Comparison of ENCODE assay signal across 1 cellular context in the genomic region with DNA sequence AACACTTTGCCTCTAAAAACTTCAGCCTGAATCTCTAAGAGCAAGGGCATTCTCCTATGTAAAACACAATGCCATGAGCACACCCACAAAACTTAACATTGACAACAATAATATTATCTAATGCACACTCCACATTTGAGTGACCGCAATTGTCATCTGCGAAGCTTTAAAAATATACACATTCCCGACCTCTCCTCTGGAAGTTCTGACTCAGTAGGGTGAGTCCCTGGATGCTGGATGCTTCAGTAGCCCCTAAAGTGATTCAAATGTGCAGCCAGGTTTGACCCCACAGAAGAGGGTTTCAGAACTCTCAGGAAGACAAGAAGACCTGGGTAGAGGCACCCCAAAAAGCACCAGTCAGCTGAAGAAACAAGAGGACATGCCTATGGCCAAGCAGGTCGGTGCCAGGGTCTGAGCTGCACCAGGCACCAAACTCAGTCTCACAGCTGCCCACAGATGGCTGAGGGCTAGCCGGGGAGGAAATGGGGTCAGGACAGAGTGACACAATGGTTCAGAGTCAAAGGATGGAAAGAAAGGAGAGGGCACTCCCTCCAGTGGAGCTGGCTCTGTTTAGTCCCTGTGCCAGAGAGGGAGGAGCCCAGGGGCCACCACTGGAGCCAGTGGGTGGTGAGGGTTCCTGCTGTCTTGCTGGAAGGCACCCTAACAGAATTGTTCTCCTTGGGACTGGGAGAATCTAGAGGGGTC.
TF ChIP-seq lines count a peak whose summit lies in the region.

No MANE protein-coding gene starts in this region.

TF ChIP-seq in liver, 16 proteins besides CTCF, POLR2A, EP300 and RAD21:
- TF ChIP-seq, protein P1, sequence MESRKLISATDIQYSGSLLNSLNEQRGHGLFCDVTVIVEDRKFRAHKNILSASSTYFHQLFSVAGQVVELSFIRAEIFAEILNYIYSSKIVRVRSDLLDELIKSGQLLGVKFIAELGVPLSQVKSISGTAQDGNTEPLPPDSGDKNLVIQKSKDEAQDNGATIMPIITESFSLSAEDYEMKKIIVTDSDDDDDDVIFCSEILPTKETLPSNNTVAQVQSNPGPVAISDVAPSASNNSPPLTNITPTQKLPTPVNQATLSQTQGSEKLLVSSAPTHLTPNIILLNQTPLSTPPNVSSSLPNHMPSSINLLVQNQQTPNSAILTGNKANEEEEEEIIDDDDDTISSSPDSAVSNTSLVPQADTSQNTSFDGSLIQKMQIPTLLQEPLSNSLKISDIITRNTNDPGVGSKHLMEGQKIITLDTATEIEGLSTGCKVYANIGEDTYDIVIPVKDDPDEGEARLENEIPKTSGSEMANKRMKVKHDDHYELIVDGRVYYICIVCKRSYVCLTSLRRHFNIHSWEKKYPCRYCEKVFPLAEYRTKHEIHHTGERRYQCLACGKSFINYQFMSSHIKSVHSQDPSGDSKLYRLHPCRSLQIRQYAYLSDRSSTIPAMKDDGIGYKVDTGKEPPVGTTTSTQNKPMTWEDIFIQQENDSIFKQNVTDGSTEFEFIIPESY (IDR thresholded peaks at IDR 0.05): no peak
- TF ChIP-seq, protein P2, sequence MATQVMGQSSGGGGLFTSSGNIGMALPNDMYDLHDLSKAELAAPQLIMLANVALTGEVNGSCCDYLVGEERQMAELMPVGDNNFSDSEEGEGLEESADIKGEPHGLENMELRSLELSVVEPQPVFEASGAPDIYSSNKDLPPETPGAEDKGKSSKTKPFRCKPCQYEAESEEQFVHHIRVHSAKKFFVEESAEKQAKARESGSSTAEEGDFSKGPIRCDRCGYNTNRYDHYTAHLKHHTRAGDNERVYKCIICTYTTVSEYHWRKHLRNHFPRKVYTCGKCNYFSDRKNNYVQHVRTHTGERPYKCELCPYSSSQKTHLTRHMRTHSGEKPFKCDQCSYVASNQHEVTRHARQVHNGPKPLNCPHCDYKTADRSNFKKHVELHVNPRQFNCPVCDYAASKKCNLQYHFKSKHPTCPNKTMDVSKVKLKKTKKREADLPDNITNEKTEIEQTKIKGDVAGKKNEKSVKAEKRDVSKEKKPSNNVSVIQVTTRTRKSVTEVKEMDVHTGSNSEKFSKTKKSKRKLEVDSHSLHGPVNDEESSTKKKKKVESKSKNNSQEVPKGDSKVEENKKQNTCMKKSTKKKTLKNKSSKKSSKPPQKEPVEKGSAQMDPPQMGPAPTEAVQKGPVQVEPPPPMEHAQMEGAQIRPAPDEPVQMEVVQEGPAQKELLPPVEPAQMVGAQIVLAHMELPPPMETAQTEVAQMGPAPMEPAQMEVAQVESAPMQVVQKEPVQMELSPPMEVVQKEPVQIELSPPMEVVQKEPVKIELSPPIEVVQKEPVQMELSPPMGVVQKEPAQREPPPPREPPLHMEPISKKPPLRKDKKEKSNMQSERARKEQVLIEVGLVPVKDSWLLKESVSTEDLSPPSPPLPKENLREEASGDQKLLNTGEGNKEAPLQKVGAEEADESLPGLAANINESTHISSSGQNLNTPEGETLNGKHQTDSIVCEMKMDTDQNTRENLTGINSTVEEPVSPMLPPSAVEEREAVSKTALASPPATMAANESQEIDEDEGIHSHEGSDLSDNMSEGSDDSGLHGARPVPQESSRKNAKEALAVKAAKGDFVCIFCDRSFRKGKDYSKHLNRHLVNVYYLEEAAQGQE (IDR thresholded peaks at IDR 0.05): no peak
- no peak for TF ChIP-seq TAF1 (conservative IDR thresholded peaks at IDR 0.05)
- no peak for TF ChIP-seq SP1 (IDR thresholded peaks at IDR 0.05)
- TF ChIP-seq HNF4A (conservative IDR thresholded peaks at IDR 0.05): peak in 1 of 2 donors; percentile 59
- TF ChIP-seq GABPA (IDR thresholded peaks at IDR 0.05 in 1 of 2, conservative IDR thresholded peaks at IDR 0.05 in 1 of 2): no peak
- peak in 1 of 2 donors; percentile 59 for TF ChIP-seq RXRA (IDR thresholded peaks at IDR 0.05)
- TF ChIP-seq NR2F2 (IDR thresholded peaks at IDR 0.05): peak; percentile 68
